Comparison of ENCODE assay signal across 10 cellular contexts in the genomic region with DNA sequence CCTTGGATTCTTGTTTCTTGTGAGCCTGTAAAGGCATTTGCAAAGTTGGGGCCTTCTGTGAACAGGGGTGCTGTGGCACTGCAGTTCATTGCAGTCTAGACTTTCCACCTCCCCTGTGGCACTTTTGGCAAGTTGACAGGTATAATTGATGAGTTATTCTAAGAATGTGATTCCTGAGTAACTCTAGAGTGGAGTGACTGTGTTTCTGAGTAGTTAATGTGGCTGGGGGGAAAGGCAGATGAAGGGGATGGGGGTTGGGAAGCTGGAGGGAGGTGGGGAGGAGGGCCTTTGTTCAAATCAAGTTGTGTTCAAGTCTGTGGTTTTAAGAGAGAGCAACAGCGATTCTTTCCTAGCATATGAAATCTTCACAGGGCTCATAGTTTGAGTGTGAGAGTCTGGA. TPM values are rescaled to one million over a fixed set of nuclear protein-coding genes. Genes with fewer than 3 reads are reported as not detected.
A peak's percentile ranks its signal among the peaks of the same experiment; 100 is the strongest.
DNase-seq lines count a peak whose midpoint lies in the region; ATAC-seq and TF ChIP-seq lines count a peak whose summit lies in the region.
"Had no signal": no experiment of that assay in that cellular context is flagged by ENCODE, and none has a peak within 500 bp of the region (broad histone marks: within the 10 kb centered on the region; RNA-seq: fewer than 3 reads in every experiment).

No MANE protein-coding gene starts in this region.

- peaks cover 14% of the 10 kb centered on the region for H3K36me3 ChIP-seq in adipocyte (ENCODE audit: control insufficient read depth, insufficient read depth, low read length, severe bottlenecking)
- H3K36me3 ChIP-seq in thoracic aorta, result no peaks in the 10 kb centered on the region
- no peaks in the 10 kb centered on the region; the same call in 1 of the 2 replicates for H3K36me3 ChIP-seq in SJCRH30

- DNase-seq in HEK293T (ENCODE audit: extremely low spot score) (no peak), adipocyte (ENCODE audit: low read depth) (peak; percentile 63), iris pigment epithelial cell (ENCODE audit: low read depth) (peak; percentile 53), thoracic aorta (ENCODE audit: low spot score) (no peak), NCI-H1694 treated with DMSO at 0.1 percent for 48 hours (lab: John Stamatoyannopoulos, UW) (no peak), SJCRH30 (no peak), pons (ENCODE audit: low spot score) (no peak)
- DNase-seq: dermis blood vessel endothelial cell, heart right ventricle, T-helper 1 cell had no signal

- POLR2A ChIA-PET in HEK293T (lab: Yijun Ruan, JAX), result interaction anchor here (1.2 kb wide), 2 partner anchors 14 to 33 kb away, joined by 3 to 4 read pairs; partner anchors contain the start of gene PBX1

- H3K4me1 ChIP-seq in adipocyte (ENCODE audit: control insufficient read depth, insufficient read depth, low read length), result peaks cover 22% of the 10 kb centered on the region
- H3K4me1 ChIP-seq in thoracic aorta (ENCODE audit: control insufficient read depth in 1 of 2, low read depth in 2 of 2), result peaks cover 5 to 55% of the 10 kb centered on the region in 2 donors
- peaks cover 15% of the 10 kb centered on the region for H3K4me1 ChIP-seq in SJCRH30

- H3K27ac ChIP-seq in thoracic aorta (peak overlapping the region; percentile 6 to 18), SJCRH30 (no peak overlapping the region)

- H3K27me3 ChIP-seq in adipocyte (replicated peaks; ENCODE audit: control insufficient read depth, insufficient read depth, low read length) (no peaks in the 10 kb centered on the region), thoracic aorta (replicated peaks; ENCODE audit: insufficient read depth) (no peaks in the 10 kb centered on the region), SJCRH30 (no peaks in the 10 kb centered on the region)
- H3K27me3 ChIP-seq: heart right ventricle had no signal

- no peak for TF ChIP-seq CTCF in thoracic aorta (IDR thresholded peaks at IDR 0.05)

- no peak for ATAC-seq in thoracic aorta (ENCODE audit: insufficient number of reproducible peaks, low FRiP score, low read depth)

- no peak overlapping the region for H3K4me3 ChIP-seq in adipocyte (ENCODE audit: low read length)
- H3K4me3 ChIP-seq in thoracic aorta, result no peak overlapping the region
- H3K4me3 ChIP-seq in SJCRH30, result no peak overlapping the region
- H3K4me3 ChIP-seq: heart right ventricle had no signal

- H3K9ac ChIP-seq in adipocyte (ENCODE audit: low read length), result no peak overlapping the region

- CTCF ChIA-PET in HEK293T (lab: Yijun Ruan, JAX), result interaction anchor here (2.3 kb wide), 1 partner anchor 11 kb away, joined by 6 read pairs; no protein-coding TSS in a partner anchor

- H3K9me3 ChIP-seq in adipocyte (ENCODE audit: control insufficient read depth, low read length) (no peaks in the 10 kb centered on the region), thoracic aorta (no peaks in the 10 kb centered on the region), SJCRH30 (replicated peaks) (no peaks in the 10 kb centered on the region)
- H3K9me3 ChIP-seq: heart right ventricle had no signal

TF ChIP-seq in HEK293T, 16 proteins besides CTCF, POLR2A, EP300 and RAD21:
- TF ChIP-seq PKNOX1 (IDR thresholded peaks at IDR 0.05) (peak; percentile 94), L3MBTL2 (conservative IDR thresholded peaks at IDR 0.05) (no peak), HDGF (IDR thresholded peaks at IDR 0.05; ENCODE audit: borderline replicate concordance) (no peak), FOXK2 (IDR thresholded peaks at IDR 0.05) (no peak), FOXM1 (IDR thresholded peaks at IDR 0.05; ENCODE audit: borderline replicate concordance) (no peak), LEF1 (IDR thresholded peaks at IDR 0.05; ENCODE audit: borderline replicate concordance) (no peak), ELF4 (IDR thresholded peaks at IDR 0.05) (no peak), ZNF384 (IDR thresholded peaks at IDR 0.05) (no peak), BHLHE40 (IDR thresholded peaks at IDR 0.05; ENCODE audit: borderline replicate concordance) (no peak), SUZ12 (IDR thresholded peaks at IDR 0.05) (no peak), SP1 (IDR thresholded peaks at IDR 0.05) (no peak), TARDBP (IDR thresholded peaks at IDR 0.05) (no peak), CTBP1 (IDR thresholded peaks at IDR 0.05; ENCODE audit: borderline replicate concordance) (peak; percentile 42; the same call in 1 of the 2 replicates), ARNT (IDR thresholded peaks at IDR 0.05) (no peak), NFRKB (IDR thresholded peaks at IDR 0.05) (no peak), FOXA1 (IDR thresholded peaks at IDR 0.05) (no peak)
TF ChIP-seq in HEK293T: peak in this region for 2.

RNA-seq across cellular contexts. Expression of gene PBX1, which starts 32.9 kb away (rescaled TPM):
- 10 to 100 TPM; 50.5 to 53.1 TPM for total RNA-seq in thoracic aorta
- 39.0 and 39.1 TPM in 2 replicates for total RNA-seq in SJCRH30 (2014; rRNA removed; shearing (Covaris generic))

Comparison
In these comparisons a context has a peak if more than half of its experiments do, and no peak if none do; other contexts are left out.
1. DNase-seq: peak in adipocyte (single experiment) and iris pigment epithelial cell (single experiment); none in HEK293T (single experiment), thoracic aorta (single experiment), NCI-H1694 treated with DMSO at 0.1 percent for 48 hours (single experiment), SJCRH30 (0 of 2) and pons (single experiment).